ENCODE assay signal across 17 cellular contexts in genomic region chr1:58250587-58250948, GRCh38.
A peak's percentile ranks its signal among the peaks of the same experiment; 100 is the strongest.
DNase-seq lines count a peak whose midpoint lies in the region; ATAC-seq and TF ChIP-seq lines count a peak whose summit lies in the region.
"Had no signal": no experiment of that assay in that cellular context is flagged by ENCODE, and none has a peak within 500 bp of the region (broad histone marks: within the 10 kb centered on the region; RNA-seq: fewer than 3 reads in every experiment).

No MANE protein-coding gene starts in this region.

- H3K4me1 ChIP-seq in iPS-20b (ENCODE audit: insufficient read depth, low read length) (peaks cover 11% of the 10 kb centered on the region; the same call in 1 of the 2 replicates), ascending aorta (peaks cover 4 to 8% of the 10 kb centered on the region in 2 donors)

- no peak overlapping the region for H3K9ac ChIP-seq in iPS-20b (ENCODE audit: low read depth, low read length)

- H3K4me3 Mint-ChIP-seq in stimulated activated effector memory CD8-positive, alpha-beta T cell treated with anti-CD3 and anti-CD28 coated beads, Interleukin-12 subunit alpha, Interleukin-12 subunit beta, amount 100 ng/mL, for 72 hours = peak overlapping the region; percentile 53
- H3K4me3 Mint-ChIP-seq in stimulated activated naive B cell treated with anti-CD40 and anti-IgM and Interleukin-4, amounts not matched to agents 10 μg/mL and 1 μg/mL and 100 μg/mL, for 72 hours = no peak overlapping the region
- H3K4me3 Mint-ChIP-seq in progenitor cell of endocrine pancreas (ENCODE audit: low read depth) = no peak overlapping the region

- H3K27me3 Mint-ChIP-seq in stimulated activated naive B cell treated with anti-CD40 and anti-IgM and Interleukin-4, amounts not matched to agents 10 μg/mL and 1 μg/mL and 100 μg/mL, for 72 hours = peaks cover 42 to 51% of the 10 kb centered on the region in 2 donors
- peaks cover 79% of the 10 kb centered on the region for H3K27me3 Mint-ChIP-seq in progenitor cell of endocrine pancreas

- H3K27ac ChIP-seq in iPS-20b (ENCODE audit: low read length) = no peak overlapping the region
- no peak overlapping the region for H3K27ac ChIP-seq in ascending aorta
- H3K27ac ChIP-seq: brain microvascular endothelial cell, C4-2B, SJSA1, spleen had no signal

- ATAC-seq in stimulated activated effector memory CD8-positive, alpha-beta T cell treated with anti-CD3 and anti-CD28 coated beads, Interleukin-12 subunit alpha, Interleukin-12 subunit beta, amount 100 ng/mL, for 72 hours = no peak
- ATAC-seq in stimulated activated naive B cell treated with anti-CD40 and anti-IgM and Interleukin-4, amounts not matched to agents 10 μg/mL and 1 μg/mL and 100 μg/mL, for 72 hours (replicated peaks) = no peak

- H3K27me3 ChIP-seq in iPS-20b (ENCODE audit: insufficient read depth, low read length) (peaks cover 49% of the 10 kb centered on the region), ascending aorta (peaks cover 5% of the 10 kb centered on the region)

- DNase-seq in HFF-Myc (ENCODE audit: extremely low read depth, low read depth) (no peak), astrocyte of the spinal cord (ENCODE audit: low read depth, low spot score) (no peak), ascending aorta (ENCODE audit: low spot score in 2 of 2) (no peak), progenitor cell of endocrine pancreas (ENCODE audit: low spot score, unreplicated experiment) (no peak)
- no peak for DNase-seq in stimulated activated effector memory CD8-positive, alpha-beta T cell treated with anti-CD3 and anti-CD28 coated beads, Interleukin-12 subunit alpha, Interleukin-12 subunit beta, amount 100 ng/mL, for 72 hours (ENCODE audit: low spot score in 2 of 2)
- DNase-seq in stimulated activated naive B cell treated with anti-CD40 and anti-IgM and Interleukin-4, amounts not matched to agents 10 μg/mL and 1 μg/mL and 100 μg/mL, for 72 hours = no peak
- DNase-seq: activated gamma-delta T cell treated with Interleukin-2 at 50 U/mL for 16 hours, DMS79, HCEC 1CT, Kasumi-1, NCI-H1417 treated with DMSO at 0.1 percent for 48 hours, NCI-H226, spleen had no signal

- intact Hi-C loops in ascending aorta (cut with DNase I) = no loop called here

- H3K4me3 ChIP-seq in HFF-Myc (replicated peaks; ENCODE audit: low read depth, low read length) (peak overlapping the region; percentile 42), astrocyte of the spinal cord (ENCODE audit: low read depth, low read length) (peak overlapping the region; percentile 18), iPS-20b (ENCODE audit: low read length) (peak overlapping the region; percentile 68; the same call in 1 of the 2 replicates), ascending aorta (peak overlapping the region in 1 of 2 donors; percentile 53)

- in situ Hi-C loops in astrocyte of the spinal cord (cut with HindIII; ENCODE audit: low sequenced_read_pairs) = no loop called here

- H3K36me3 ChIP-seq in iPS-20b (ENCODE audit: insufficient read depth, low read depth, low read length) = no peaks in the 10 kb centered on the region
- no peaks in the 10 kb centered on the region for H3K36me3 ChIP-seq in ascending aorta
- H3K36me3 ChIP-seq: brain microvascular endothelial cell, SJSA1, spleen had no signal

- no peak for TF ChIP-seq CTCF in HFF-Myc (IDR thresholded peaks at IDR 0.05; ENCODE audit: low read depth, low read length, missing control alignments)
- TF ChIP-seq CTCF in astrocyte of the spinal cord (IDR thresholded peaks at IDR 0.05; ENCODE audit: low read depth, low read length) = no peak
- TF ChIP-seq CTCF in ascending aorta (IDR thresholded peaks at IDR 0.05) = no peak
- no peak for TF ChIP-seq CTCF in progenitor cell of endocrine pancreas (IDR thresholded peaks at IDR 0.05; ENCODE audit: unreplicated experiment)

- H3K9me3 ChIP-seq in iPS-20b (ENCODE audit: insufficient read depth, low read depth, low read length) = no peaks in the 10 kb centered on the region
- no peaks in the 10 kb centered on the region for H3K9me3 ChIP-seq in ascending aorta
- H3K9me3 ChIP-seq: SJSA1, spleen had no signal

- no peaks in the 10 kb centered on the region for H3K36me3 Mint-ChIP-seq in stimulated activated effector memory CD8-positive, alpha-beta T cell treated with anti-CD3 and anti-CD28 coated beads, Interleukin-12 subunit alpha, Interleukin-12 subunit beta, amount 100 ng/mL, for 72 hours
- H3K36me3 Mint-ChIP-seq in stimulated activated naive B cell treated with anti-CD40 and anti-IgM and Interleukin-4, amounts not matched to agents 10 μg/mL and 1 μg/mL and 100 μg/mL, for 72 hours = peaks cover 0 to 4% of the 10 kb centered on the region in 2 donors
- H3K36me3 Mint-ChIP-seq in progenitor cell of endocrine pancreas (ENCODE audit: insufficient read depth) = no peaks in the 10 kb centered on the region

- no peaks in the 10 kb centered on the region for H3K9me3 Mint-ChIP-seq in stimulated activated effector memory CD8-positive, alpha-beta T cell treated with anti-CD3 and anti-CD28 coated beads, Interleukin-12 subunit alpha, Interleukin-12 subunit beta, amount 100 ng/mL, for 72 hours
- H3K9me3 Mint-ChIP-seq in stimulated activated naive B cell treated with anti-CD40 and anti-IgM and Interleukin-4, amounts not matched to agents 10 μg/mL and 1 μg/mL and 100 μg/mL, for 72 hours = peaks cover 0 to 5% of the 10 kb centered on the region in 2 donors
- peaks cover 4% of the 10 kb centered on the region for H3K9me3 Mint-ChIP-seq in progenitor cell of endocrine pancreas (ENCODE audit: low read depth)

- H3K27ac Mint-ChIP-seq in stimulated activated effector memory CD8-positive, alpha-beta T cell treated with anti-CD3 and anti-CD28 coated beads, Interleukin-12 subunit alpha, Interleukin-12 subunit beta, amount 100 ng/mL, for 72 hours = no peak overlapping the region
- H3K27ac Mint-ChIP-seq in stimulated activated naive B cell treated with anti-CD40 and anti-IgM and Interleukin-4, amounts not matched to agents 10 μg/mL and 1 μg/mL and 100 μg/mL, for 72 hours = no peak overlapping the region
- H3K27ac Mint-ChIP-seq in progenitor cell of endocrine pancreas = no peak overlapping the region

- H3K4me1 Mint-ChIP-seq in stimulated activated effector memory CD8-positive, alpha-beta T cell treated with anti-CD3 and anti-CD28 coated beads, Interleukin-12 subunit alpha, Interleukin-12 subunit beta, amount 100 ng/mL, for 72 hours = peaks cover 5% of the 10 kb centered on the region
- peaks cover 5% of the 10 kb centered on the region in 2 donors for H3K4me1 Mint-ChIP-seq in stimulated activated naive B cell treated with anti-CD40 and anti-IgM and Interleukin-4, amounts not matched to agents 10 μg/mL and 1 μg/mL and 100 μg/mL, for 72 hours
- peaks cover 6% of the 10 kb centered on the region for H3K4me1 Mint-ChIP-seq in progenitor cell of endocrine pancreas (ENCODE audit: low read depth)
